In the genomic region with DNA sequence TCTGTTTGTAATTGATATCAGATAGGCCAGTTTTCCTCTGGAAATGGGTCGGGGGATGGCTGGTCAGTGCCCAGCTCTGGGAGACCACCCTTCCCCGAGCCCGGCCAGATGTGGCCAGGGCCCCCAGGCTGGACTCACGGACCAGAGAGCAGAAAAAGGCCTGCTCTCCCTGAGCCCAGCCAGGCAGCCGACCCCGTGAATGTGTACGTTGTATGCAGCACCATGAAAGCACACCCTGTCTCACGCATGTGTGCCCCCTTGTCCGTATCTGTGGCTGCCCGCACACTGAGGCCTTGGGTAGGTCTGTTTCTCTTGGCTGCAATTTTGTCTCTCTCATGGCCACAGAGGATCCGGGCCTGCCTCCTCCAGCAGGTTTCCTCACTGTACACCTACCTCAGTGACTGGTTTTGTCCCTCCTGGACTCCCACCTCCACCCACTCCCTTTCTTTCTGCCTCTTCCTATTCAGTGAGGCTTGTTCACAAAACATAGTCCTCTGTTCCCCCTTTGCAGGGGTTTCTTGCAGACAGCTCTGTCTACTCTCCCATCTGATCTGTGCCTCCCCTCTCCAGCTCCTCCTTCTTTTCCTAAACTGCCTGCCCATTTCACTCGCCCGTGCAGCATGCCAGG, we compare ENCODE assay signal across 22 cellular contexts. TPM values are rescaled to one million over a fixed set of nuclear protein-coding genes. Genes with fewer than 3 reads are reported as not detected.
A peak's percentile ranks its signal among the peaks of the same experiment; 100 is the strongest.
DNase-seq lines count a peak whose midpoint lies in the region; FAIRE-seq and TF ChIP-seq lines count a peak whose summit lies in the region.
"Had no signal": no experiment of that assay in that cellular context is flagged by ENCODE, and none has a peak within 500 bp of the region (broad histone marks: within the 10 kb centered on the region; RNA-seq: fewer than 3 reads in every experiment).

No MANE protein-coding gene starts in this region.

- H3K14ac ChIP-seq in H1 (ENCODE audit: insufficient read length): no peak overlapping the region
- no peak overlapping the region for H3K14ac ChIP-seq in neuronal stem cell (ENCODE audit: low read length)

- CTCF ChIA-PET in Caco-2 (lab: Charles Lee): no interaction called here
- CTCF ChIA-PET in RWPE1 (lab: Yijun Ruan, JAX): no interaction called here
- CTCF ChIA-PET in H1 (lab: Charles Lee; ENCODE audit: partially characterized antibody): interaction anchor here (1.0 to 15.4 kb wide), 5 partner anchors 13 to 83 kb away, joined by 3 to 388 read pairs (median 65); partner anchors contain the start of gene ANKRD2
- CTCF ChIA-PET in HEK293T (lab: Yijun Ruan, JAX): interaction anchor here (0.5 to 2.8 kb wide), 3 partner anchors 11 to 15 kb away, joined by 3 to 12 read pairs (median 3); no protein-coding TSS in a partner anchor

- no peak for FAIRE-seq in H1 (lab: Jason Lieb, UNC)
- FAIRE-seq: G401.6, GM12878, H54 had no signal

- H3K9me3 Mint-ChIP-seq in Caco-2 (ENCODE audit: unreplicated experiment): no peaks in the 10 kb centered on the region
- H3K9me3 Mint-ChIP-seq: natural killer cell had no signal

- peak overlapping the region; percentile 9; the same call in 1 of the 2 replicates for H2BK20ac ChIP-seq in H1 (ENCODE audit: low read length)

- H3K23ac ChIP-seq in H1 (ENCODE audit: insufficient read length) (no peak overlapping the region), neuronal stem cell (ENCODE audit: low read depth, low read length, poor library complexity) (no peak overlapping the region)

- H3K27ac ChIP-seq in RWPE1 (peak overlapping the region; percentile 88), H1 (ENCODE audit: low read depth, low read length) (no peak overlapping the region), neuronal stem cell (replicated peaks; ENCODE audit: low read length) (peak overlapping the region; percentile 60)

- no peak overlapping the region for H3K4ac ChIP-seq in H1 (replicated peaks; ENCODE audit: insufficient read length, low read depth, low read length)
- H3K4ac ChIP-seq in neuronal stem cell (ENCODE audit: low read length): no peak overlapping the region

- TF ChIP-seq CTCF in Caco-2 (IDR thresholded peaks at IDR 0.05; ENCODE audit: insufficient read depth in 1 of 2, low read depth in 1 of 2, low read length in 1 of 2, severe bottlenecking in 1 of 2, unreplicated experiment in 1 of 2): no peak
- TF ChIP-seq CTCF in RWPE1 (conservative IDR thresholded peaks at IDR 0.05; ENCODE audit: low read depth): no peak
- no peak for TF ChIP-seq CTCF in H1 (IDR thresholded peaks at IDR 0.05; ENCODE audit: control extremely low read depth in 1 of 3, insufficient read depth in 1 of 3, low read depth in 1 of 3, low read length in 3 of 3)

- no peak for TF ChIP-seq RAD21 in H1 (IDR thresholded peaks at IDR 0.05 in 1 of 2, conservative IDR thresholded peaks at IDR 0.05 in 1 of 2; ENCODE audit: low read depth in 2 of 2, low read length in 2 of 2)

- H3K18ac ChIP-seq in H1 (ENCODE audit: extremely low read depth, low read length) (no peak overlapping the region), neuronal stem cell (ENCODE audit: low read length) (peak overlapping the region; percentile 95)

- DNase-seq in Caco-2 (no peak), RWPE1 (ENCODE audit: low spot score) (no peak), H1 (ENCODE audit: low read depth in 1 of 2, low spot score in 2 of 2) (no peak), neuronal stem cell (ENCODE audit: low spot score) (no peak), HEK293T (ENCODE audit: extremely low spot score) (no peak), ureter (ENCODE audit: low spot score) (no peak), H7 (no peak)
- DNase-seq in activated effector memory CD4-positive, alpha-beta T cell treated with Interleukin-2 at 50 U/mL for 16 hours: no peak
- DNase-seq: activated CD4-positive, alpha-beta T cell treated with anti-CD3 and anti-CD28 coated beads for 48 hours; MG63; natural killer cell; NCI-H1694 treated with DMSO at 0.1 percent for 48 hours; NCI-H446; SIG-M5; T1000 had no signal

- H2BK120ac ChIP-seq in H1 (replicated peaks; ENCODE audit: low read depth, low read length): no peak overlapping the region
- no peak overlapping the region for H2BK120ac ChIP-seq in neuronal stem cell (ENCODE audit: low read depth, low read length)

- peak overlapping the region; percentile 3 for H3K27ac Mint-ChIP-seq in Caco-2 (ENCODE audit: unreplicated experiment)
- H3K27ac Mint-ChIP-seq: natural killer cell had no signal

- intact Hi-C loops in Caco-2 (cut with micrococcal nuclease; ENCODE audit: unreplicated experiment): no loop called here

- BruUV-seq in Caco-2 (replicated peaks; lab: Mats Ljungman, UMichigan): no TSS peak

- H4K5ac ChIP-seq in H1 (ENCODE audit: insufficient read length, low read depth, low read length): no peak overlapping the region

- WGBS in H1 (ENCODE audit: extremely low coverage in 1 of 2, insufficient coverage in 1 of 2, insufficient read length in 1 of 2, insufficient replicate concordance in 2 of 2, low coverage in 1 of 2, low lambda C conversion rate in 2 of 2, missing lambda C conversion rate in 1 of 2), 2 experiments: 86% methylated on average over 13 of the region's 13 CpGs; no CpG with 5 or more reads in 1 of the 2 experiments
- no CpG with 5 or more reads among the region's 13 CpGs for WGBS in neuronal stem cell (ENCODE audit: extremely low coverage in 2 of 2, insufficient read length in 2 of 2, insufficient replicate concordance in 1 of 2), 2 donors

- H3K27me3 ChIP-seq in Caco-2 (replicated peaks; ENCODE audit: control insufficient read depth, insufficient read depth, low read length) (no peaks in the 10 kb centered on the region), H1 (replicated peaks in 1 of 4; ENCODE audit: control insufficient read depth in 3 of 4, extremely low read depth in 1 of 4, insufficient read depth in 3 of 4, low read length in 3 of 4) (no peaks in the 10 kb centered on the region), neuronal stem cell (ENCODE audit: control insufficient read depth in 3 of 3, insufficient read depth in 3 of 3, low read depth in 1 of 3, low read length in 3 of 3) (no peaks in the 10 kb centered on the region), H7 (ENCODE audit: control insufficient read depth, insufficient read depth, low read length) (no peaks in the 10 kb centered on the region)
- H3K27me3 ChIP-seq: cardiac muscle cell, MG63 had no signal

- H3K4me3 ChIP-seq in Caco-2 (ENCODE audit: low read depth, low read length) (no peak overlapping the region), H1 (ENCODE audit: extremely low read depth in 1 of 4, insufficient read depth in 2 of 4, low read depth in 3 of 4, low read length in 4 of 4) (no peak overlapping the region), neuronal stem cell (ENCODE audit: low read length in 2 of 2) (no peak overlapping the region), H7 (ENCODE audit: insufficient read depth, low read depth, low read length) (no peak overlapping the region)
- H3K4me3 ChIP-seq: cardiac muscle cell, GM12878, MG63 had no signal

- H3K9ac ChIP-seq in H1 (replicated peaks in 1 of 4; ENCODE audit: extremely low read depth in 1 of 4, low read depth in 3 of 4, low read length in 3 of 4): no peak overlapping the region
- peak overlapping the region; percentile 60 for H3K9ac ChIP-seq in neuronal stem cell (ENCODE audit: low read depth, low read length, poor library complexity)

- H2AK5ac ChIP-seq in H1 (ENCODE audit: low read depth, low read length) (no peak overlapping the region; the same call in 1 of the 2 replicates), neuronal stem cell (ENCODE audit: low read depth, low read length) (peak overlapping the region; percentile 0)

- H2BK12ac ChIP-seq in H1 (ENCODE audit: low read depth, low read length) (peak overlapping the region; percentile 90; the same call in 1 of the 2 replicates), neuronal stem cell (ENCODE audit: low read length) (peak overlapping the region; percentile 91)

- H4K91ac ChIP-seq in H1 (replicated peaks; ENCODE audit: insufficient read length, low read length): peak overlapping the region; percentile 47
- H4K91ac ChIP-seq in neuronal stem cell (ENCODE audit: low read depth, low read length, poor library complexity): peak overlapping the region; percentile 85

- H4K8ac ChIP-seq in H1 (ENCODE audit: extremely low read depth, insufficient read depth, low read length) (no peak overlapping the region), neuronal stem cell (ENCODE audit: low read depth, low read length) (peak overlapping the region; percentile 0)

- peaks cover 12% of the 10 kb centered on the region for H3K4me1 Mint-ChIP-seq in Caco-2 (ENCODE audit: low read depth, unreplicated experiment)

- peaks cover 6% of the 10 kb centered on the region; the same call in 1 of the 2 replicates for H3K4me1 ChIP-seq in Caco-2
- H3K4me1 ChIP-seq in H1 (replicated peaks in 1 of 4; ENCODE audit: control insufficient read depth in 3 of 4, insufficient read depth in 4 of 4, low read length in 3 of 4): peaks cover 15 to 26% (median 18%) of the 10 kb centered on the region in 4 experiments
- H3K4me1 ChIP-seq in neuronal stem cell (ENCODE audit: control insufficient read depth in 2 of 2, insufficient read depth in 1 of 2, low read depth in 1 of 2, low read length in 2 of 2): peaks cover 26 to 31% of the 10 kb centered on the region in 2 donors

- H3K27me3 Mint-ChIP-seq in Caco-2 (ENCODE audit: insufficient read depth, unreplicated experiment): no peaks in the 10 kb centered on the region

- H3K23me2 ChIP-seq in H1 (ENCODE audit: low read depth, low read length): no peaks in the 10 kb centered on the region

- H3K79me1 ChIP-seq in H1 (ENCODE audit: low read depth, low read length) (peaks cover 3% of the 10 kb centered on the region), neuronal stem cell (ENCODE audit: low read depth, low read length) (no peaks in the 10 kb centered on the region)

- H2BK5ac ChIP-seq in H1 (ENCODE audit: low read depth, low read length) (peak overlapping the region; percentile 32; the same call in 1 of the 2 replicates), neuronal stem cell (ENCODE audit: low read length) (peak overlapping the region; percentile 76)

- no peak for TF ChIP-seq EP300 in H1 (IDR thresholded peaks at IDR 0.05; ENCODE audit: borderline replicate concordance in 1 of 2, low read depth in 2 of 2, low read length in 2 of 2)

- H3K4me2 ChIP-seq in H1 (ENCODE audit: insufficient read depth in 1 of 2, low read depth in 2 of 2, low read length in 2 of 2) (peak overlapping the region in 1 of 2 experiments; percentile 7; a peak in 1 of 4 replicates), neuronal stem cell (ENCODE audit: insufficient read depth, low read length, poor library complexity, severe bottlenecking) (no peak overlapping the region)

- no peaks in the 10 kb centered on the region for H3K9me3 ChIP-seq in Caco-2
- H3K9me3 ChIP-seq in H1 (ENCODE audit: insufficient read depth in 2 of 2, low read depth in 1 of 2, low read length in 1 of 2): no peaks in the 10 kb centered on the region
- H3K9me3 ChIP-seq in neuronal stem cell (replicated peaks in 1 of 2; ENCODE audit: control insufficient read depth in 2 of 2, insufficient read depth in 1 of 2, low read depth in 1 of 2, low read length in 2 of 2): no peaks in the 10 kb centered on the region
- H3K9me3 ChIP-seq: MG63 had no signal

- H2AFZ ChIP-seq in H1 (ENCODE audit: low read length) (no peak overlapping the region), neuronal stem cell (ENCODE audit: low read length) (no peak overlapping the region)

- POLR2A ChIA-PET in Caco-2 (lab: Charles Lee) (no interaction called here), RWPE1 (lab: Yijun Ruan, JAX; ENCODE audit: low non-redundant PET) (no interaction called here), H1 (lab: Charles Lee; ENCODE audit: partially characterized antibody) (interaction anchor here (2.0 to 2.4 kb wide), 3 partner anchors 10 to 69 kb away, joined by 6 to 11 read pairs (median 7); partner anchors contain the start of gene UBTD1), HEK293T (lab: Yijun Ruan, JAX) (no interaction called here)

- no peaks in the 10 kb centered on the region for H3K36me3 Mint-ChIP-seq in Caco-2 (ENCODE audit: insufficient read depth, unreplicated experiment)
- H3K36me3 Mint-ChIP-seq: natural killer cell had no signal

- TF ChIP-seq POLR2A in H1 (IDR thresholded peaks at IDR 0.05; ENCODE audit: control extremely low read depth in 1 of 2, low read depth in 2 of 2, low read length in 2 of 2): no peak

- no peak overlapping the region for H3K4me3 Mint-ChIP-seq in Caco-2 (ENCODE audit: unreplicated experiment)
- H3K4me3 Mint-ChIP-seq: natural killer cell had no signal

- no peaks in the 10 kb centered on the region for H3K79me2 ChIP-seq in H1 (ENCODE audit: control insufficient read depth in 1 of 2, insufficient read depth in 2 of 2, low read length in 2 of 2)

- no peaks in the 10 kb centered on the region for H3K36me3 ChIP-seq in Caco-2 (ENCODE audit: control insufficient read depth, insufficient read depth, low read length)
- no peaks in the 10 kb centered on the region for H3K36me3 ChIP-seq in H1 (ENCODE audit: control insufficient read depth in 2 of 4, insufficient read depth in 4 of 4, low read length in 3 of 4)
- no peaks in the 10 kb centered on the region for H3K36me3 ChIP-seq in neuronal stem cell (replicated peaks in 1 of 2; ENCODE audit: control insufficient read depth in 2 of 2, insufficient read depth in 2 of 2, low read length in 2 of 2)
- H3K36me3 ChIP-seq in H7 (replicated peaks; ENCODE audit: control insufficient read depth, insufficient read depth, low read length): no peaks in the 10 kb centered on the region
- H3K36me3 ChIP-seq: cardiac muscle cell, MG63 had no signal

- H2BK15ac ChIP-seq in H1 (ENCODE audit: low read length): no peak overlapping the region; the same call in 1 of the 2 replicates
- H2BK15ac ChIP-seq in neuronal stem cell (ENCODE audit: low read length): peak overlapping the region; percentile 54

- H4K20me1 ChIP-seq in H1 (replicated peaks in 1 of 2; ENCODE audit: control insufficient read depth in 1 of 2, insufficient read depth in 2 of 2, low read length in 2 of 2): no peaks in the 10 kb centered on the region

- H3K56ac ChIP-seq in H1 (replicated peaks; ENCODE audit: insufficient read length, low read depth, low read length): no peak overlapping the region

RNA-seq across cellular contexts. Expression of gene ANKRD2, which starts 23.6 kb away (rescaled TPM):
- total RNA-seq in Caco-2 (2022): 0.23 TPM in 1 of 2 replicates, not detected in the other
- total RNA-seq in H1 (2021; fragmentation: NEBNext Ultra II Directional; extraction: Animal tissue kit (Norgen Biotek cat#: 25700)): not detected in 2 replicates
- polyA plus RNA-seq in H1 (2011; rRNA removed): not detected in 2 replicates
- not detected for polyA plus RNA-seq in H1 (2011; cell fraction: cytosol; rRNA removed)
- not detected for polyA plus RNA-seq in H1 (2011; cell fraction: nucleus; rRNA removed)
- polyA plus RNA-seq in H1 (2012, experiment 1 of 2): not detected in 4 replicates
- polyA plus RNA-seq in H1 (2012, experiment 2 of 2): not detected
- polyA plus RNA-seq in H1 (2013, experiment 1 of 2): not detected
- polyA plus RNA-seq in H1 (2013, experiment 2 of 2): not detected
- polyA minus RNA-seq in H1 (2011; rRNA and poly(A)+ RNA removed): not detected in 2 replicates
- not detected for polyA minus RNA-seq in H1 (2011; cell fraction: cytosol; rRNA and poly(A)+ RNA removed)
- polyA minus RNA-seq in H1 (2011; cell fraction: nucleus; rRNA and poly(A)+ RNA removed): not detected
- not detected for polyA plus RNA-seq in neuronal stem cell (2013, experiment 1 of 2)
- not detected for polyA plus RNA-seq in neuronal stem cell (2013, experiment 2 of 2)
- 1.1 TPM for total RNA-seq in ureter
- total RNA-seq in H7 (2014; rRNA removed; shearing (Covaris generic)): not detected in 2 replicates
- total RNA-seq: cardiac muscle cell, natural killer cell, subcutaneous adipose tissue had no signal
- polyA plus RNA-seq: cardiac muscle cell had no signal

RNA-seq across cellular contexts. Expression of gene HOGA1, which starts 35.2 kb away (rescaled TPM):
- total RNA-seq in Caco-2 (2022): 0.50 and 0.67 TPM in 2 replicates
- total RNA-seq in H1 (2021; fragmentation: NEBNext Ultra II Directional; extraction: Animal tissue kit (Norgen Biotek cat#: 25700)): 0.28 and 0.29 TPM in 2 replicates
- polyA plus RNA-seq in H1 (2011; rRNA removed): 0.57 and 1.00 TPM in 2 replicates
- 0.53 TPM for polyA plus RNA-seq in H1 (2011; cell fraction: cytosol; rRNA removed)
- 0.47 TPM for polyA plus RNA-seq in H1 (2011; cell fraction: nucleus; rRNA removed)
- polyA plus RNA-seq in H1 (2012, experiment 1 of 2): 0.19 to 0.74 TPM (median 0.51 TPM) in 4 replicates
- 0.42 TPM for polyA plus RNA-seq in H1 (2012, experiment 2 of 2)
- 0.26 TPM for polyA plus RNA-seq in H1 (2013, experiment 1 of 2)
- 0.17 TPM for polyA plus RNA-seq in H1 (2013, experiment 2 of 2)
- polyA minus RNA-seq in H1 (2011; rRNA and poly(A)+ RNA removed): 0.50 and 0.63 TPM in 2 replicates
- polyA minus RNA-seq in H1 (2011; cell fraction: cytosol; rRNA and poly(A)+ RNA removed): not detected
- polyA minus RNA-seq in H1 (2011; cell fraction: nucleus; rRNA and poly(A)+ RNA removed): 0.80 TPM
- polyA plus RNA-seq in neuronal stem cell (2013, experiment 1 of 2): 0.24 TPM
- polyA plus RNA-seq in neuronal stem cell (2013, experiment 2 of 2): 0.24 TPM
- 1.3 TPM for total RNA-seq in ureter
- total RNA-seq in H7 (2014; rRNA removed; shearing (Covaris generic)): 0.37 TPM in 1 of 2 replicates, not detected in the other
- total RNA-seq: GM12878, natural killer cell had no signal

RNA-seq across cellular contexts. Expression of gene C10orf62, which starts 40.6 kb away (rescaled TPM):
- total RNA-seq in Caco-2 (2022) (not detected in 2 replicates), ureter (not detected)
- total RNA-seq in H1 (2021; fragmentation: NEBNext Ultra II Directional; extraction: Animal tissue kit (Norgen Biotek cat#: 25700)): not detected in 2 replicates
- polyA plus RNA-seq in H1 (2011; rRNA removed): 0.05 TPM in 1 of 2 replicates, not detected in the other
- 0.08 TPM for polyA plus RNA-seq in H1 (2011; cell fraction: cytosol; rRNA removed)
- polyA plus RNA-seq in H1 (2011; cell fraction: nucleus; rRNA removed): 0.09 TPM
- not detected in 4 replicates for polyA plus RNA-seq in H1 (2012, experiment 1 of 2)
- not detected for polyA plus RNA-seq in H1 (2012, experiment 2 of 2)
- not detected for polyA plus RNA-seq in H1 (2013, experiment 1 of 2)
- polyA plus RNA-seq in H1 (2013, experiment 2 of 2): not detected
- polyA minus RNA-seq in H1 (2011; rRNA and poly(A)+ RNA removed): 0.16 and 0.41 TPM in 2 replicates
- polyA minus RNA-seq in H1 (2011; cell fraction: cytosol; rRNA and poly(A)+ RNA removed): not detected
- not detected for polyA minus RNA-seq in H1 (2011; cell fraction: nucleus; rRNA and poly(A)+ RNA removed)
- not detected for polyA plus RNA-seq in neuronal stem cell (2013, experiment 1 of 2)
- not detected for polyA plus RNA-seq in neuronal stem cell (2013, experiment 2 of 2)
- total RNA-seq in H7 (2014; rRNA removed; shearing (Covaris generic)): not detected in 2 replicates
- total RNA-seq: fibroblast of villous mesenchyme, GM12878, lung microvascular endothelial cell had no signal
- polyA plus RNA-seq: cardiac muscle cell, GM12878 had no signal

RNA-seq across cellular contexts. Expression of gene UBTD1, which starts 50.2 kb away (rescaled TPM):
- total RNA-seq in Caco-2 (2022) (11.4 and 11.7 TPM in 2 replicates), ureter (6.2 TPM)
- 22.3 and 23.1 TPM in 2 replicates for total RNA-seq in H1 (2021; fragmentation: NEBNext Ultra II Directional; extraction: Animal tissue kit (Norgen Biotek cat#: 25700))
- polyA plus RNA-seq in H1 (2011; rRNA removed): 36.2 and 48.8 TPM in 2 replicates
- 32.2 TPM for polyA plus RNA-seq in H1 (2011; cell fraction: cytosol; rRNA removed)
- polyA plus RNA-seq in H1 (2011; cell fraction: nucleus; rRNA removed): 27.8 TPM
- 11.7 to 21.5 TPM (median 19.8 TPM) in 4 replicates for polyA plus RNA-seq in H1 (2012, experiment 1 of 2)
- 25.5 TPM for polyA plus RNA-seq in H1 (2012, experiment 2 of 2)
- polyA plus RNA-seq in H1 (2013, experiment 1 of 2): 17.5 TPM
- 17.5 TPM for polyA plus RNA-seq in H1 (2013, experiment 2 of 2)
- polyA minus RNA-seq in H1 (2011; rRNA and poly(A)+ RNA removed): 6.4 and 7.2 TPM in 2 replicates
- polyA minus RNA-seq in H1 (2011; cell fraction: cytosol; rRNA and poly(A)+ RNA removed): 15.3 TPM
- polyA minus RNA-seq in H1 (2011; cell fraction: nucleus; rRNA and poly(A)+ RNA removed): 10.8 TPM
- polyA plus RNA-seq in neuronal stem cell (2013, experiment 1 of 2): 14.8 TPM
- polyA plus RNA-seq in neuronal stem cell (2013, experiment 2 of 2): 13.8 TPM
- total RNA-seq in H7 (2014; rRNA removed; shearing (Covaris generic)): 30.2 and 33.4 TPM in 2 replicates

RNA-seq across cellular contexts. Expression of gene MMS19, which starts 50.7 kb away (rescaled TPM):
- 105 and 112 TPM in 2 replicates for total RNA-seq in Caco-2 (2022)
- 128 and 130 TPM in 2 replicates for total RNA-seq in H1 (2021; fragmentation: NEBNext Ultra II Directional; extraction: Animal tissue kit (Norgen Biotek cat#: 25700))
- polyA plus RNA-seq in H1 (2011; rRNA removed): 221 and 228 TPM in 2 replicates
- polyA plus RNA-seq in H1 (2011; cell fraction: cytosol; rRNA removed): 183 TPM
- polyA plus RNA-seq in H1 (2011; cell fraction: nucleus; rRNA removed): 470 TPM
- 107 to 133 TPM (median 128 TPM) in 4 replicates for polyA plus RNA-seq in H1 (2012, experiment 1 of 2)
- polyA plus RNA-seq in H1 (2012, experiment 2 of 2): 131 TPM
- polyA plus RNA-seq in H1 (2013, experiment 1 of 2): 125 TPM
- polyA plus RNA-seq in H1 (2013, experiment 2 of 2): 122 TPM
- 326 and 376 TPM in 2 replicates for polyA minus RNA-seq in H1 (2011; rRNA and poly(A)+ RNA removed)
- 92.1 TPM for polyA minus RNA-seq in H1 (2011; cell fraction: cytosol; rRNA and poly(A)+ RNA removed)
- 160 TPM for polyA minus RNA-seq in H1 (2011; cell fraction: nucleus; rRNA and poly(A)+ RNA removed)
- 105 TPM for polyA plus RNA-seq in neuronal stem cell (2013, experiment 1 of 2)
- polyA plus RNA-seq in neuronal stem cell (2013, experiment 2 of 2): 107 TPM
- 71.5 TPM for total RNA-seq in ureter
- 177 and 188 TPM in 2 replicates for total RNA-seq in H7 (2014; rRNA removed; shearing (Covaris generic))

Comparison
In these comparisons a context has a peak if more than half of its experiments do, and no peak if none do; other contexts are left out.
1. CTCF ChIA-PET loops: an anchor here in H1 (1.0 to 15.4 kb wide) and HEK293T (0.5 to 2.8 kb wide); none called in Caco-2 and RWPE1.